18 cellular contexts compared by ENCODE assay signal in genomic region chr17:44380767-44381166, GRCh38. TPM values are rescaled to one million over a fixed set of nuclear protein-coding genes. Genes with fewer than 3 reads are reported as not detected.
DNase-seq lines count a peak whose midpoint lies in the region; ATAC-seq, FAIRE-seq and TF ChIP-seq lines count a peak whose summit lies in the region.
"Had no signal": no experiment of that assay in that cellular context is flagged by ENCODE, and none has a peak within 500 bp of the region (broad histone marks: within the 10 kb centered on the region; RNA-seq: fewer than 3 reads in every experiment).

No MANE protein-coding gene starts in this region.

- no peak overlapping the region for H3K27ac Mint-ChIP-seq in endodermal cell
- H3K27ac Mint-ChIP-seq: CD4-positive, alpha-beta memory T cell; GM23338 had no signal

- peak; percentile 4 for FAIRE-seq in HTR-8/SVneo (lab: Jason Lieb, UNC)
- FAIRE-seq: GM12891, H54 had no signal

- no peak overlapping the region for H3K9ac ChIP-seq in endodermal cell (ENCODE audit: extremely low read depth, low read length, poor library complexity, severe bottlenecking)

- H3K4me1 Mint-ChIP-seq in endodermal cell: peaks cover 15% of the 10 kb centered on the region

- ATAC-seq in upper lobe of right lung: no peak
- ATAC-seq: GM23338, HCT116 had no signal

- H3K27me3 ChIP-seq in endodermal cell (ENCODE audit: control insufficient read depth, insufficient read depth, low read length, poor library complexity, severe bottlenecking) (peaks cover 19% of the 10 kb centered on the region), upper lobe of right lung (no peaks in the 10 kb centered on the region)

- H3K9me3 ChIP-seq in endodermal cell (ENCODE audit: control insufficient read depth, low read length) (no peaks in the 10 kb centered on the region), upper lobe of right lung (no peaks in the 10 kb centered on the region)

- H3K27ac ChIP-seq in endodermal cell (ENCODE audit: low read depth, low read length) (no peak overlapping the region), upper lobe of right lung (no peak overlapping the region)

- TF ChIP-seq CTCF in GM20000 (IDR thresholded peaks at IDR 0.05; ENCODE audit: extremely low read depth, missing control alignments): no peak
- no peak for TF ChIP-seq CTCF in endodermal cell (conservative IDR thresholded peaks at IDR 0.05)
- no peak for TF ChIP-seq CTCF in upper lobe of right lung (IDR thresholded peaks at IDR 0.05)

- peaks cover 46% of the 10 kb centered on the region for H3K27me3 Mint-ChIP-seq in endodermal cell (ENCODE audit: insufficient read depth)

- no peaks in the 10 kb centered on the region for H3K36me3 ChIP-seq in endodermal cell (ENCODE audit: control insufficient read depth, insufficient read depth, low read length)
- H3K36me3 ChIP-seq in upper lobe of right lung: no peaks in the 10 kb centered on the region

- H3K36me3 Mint-ChIP-seq in endodermal cell (ENCODE audit: low read depth): no peaks in the 10 kb centered on the region
- H3K36me3 Mint-ChIP-seq: CD4-positive, alpha-beta memory T cell had no signal

- 83 to 93% methylated on average over 1 to 9 of the region's 9 CpGs for WGBS in endodermal cell (ENCODE audit: insufficient coverage in 1 of 2, insufficient read length in 1 of 2), 2 experiments

- no peak overlapping the region for H3K4me3 Mint-ChIP-seq in endodermal cell
- H3K4me3 Mint-ChIP-seq: CD4-positive, alpha-beta memory T cell; GM23338 had no signal

- intact Hi-C loops in upper lobe of right lung (cut with DNase I): no loop called here

- no peaks in the 10 kb centered on the region for H3K9me3 Mint-ChIP-seq in endodermal cell
- H3K9me3 Mint-ChIP-seq: GM23338 had no signal

- H3K4me3 ChIP-seq in endodermal cell (ENCODE audit: low read length) (no peak overlapping the region), upper lobe of right lung (no peak overlapping the region)
- H3K4me3 ChIP-seq: GM23338 had no signal

- DNase-seq in GM20000 (ENCODE audit: low spot score) (peak; percentile 15), HTR-8/SVneo (ENCODE audit: insufficient read length, low spot score) (no peak), endodermal cell (peak; percentile 64), upper lobe of right lung (peak; percentile 46), hepatic stellate cell (ENCODE audit: low spot score) (no peak), dermis blood vessel endothelial cell (no peak)
- DNase-seq in stimulated activated CD4-positive, alpha-beta T cell treated with anti-CD3 and anti-CD28 coated beads, Interleukin-1b, Interleukin-23, amount 100 ng/mL, for 48 hours: no peak
- DNase-seq: C1 segment of cervical spinal cord; Calu3; CD4-positive, alpha-beta memory T cell; COR-L47; DMS53; DMS79 treated with DMSO at 0.1 percent for 48 hours; GF-D8 had no signal

- peaks cover 3% of the 10 kb centered on the region for H3K4me1 ChIP-seq in endodermal cell (ENCODE audit: control insufficient read depth, insufficient read depth, low read length)
- peaks cover 4% of the 10 kb centered on the region for H3K4me1 ChIP-seq in upper lobe of right lung

RNA-seq across cellular contexts. Expression of gene ITGA2B, which starts 8.7 kb away (rescaled TPM):
- 1 to 10 TPM; 5.2 to 8.5 TPM for total RNA-seq in endodermal cell
- polyA plus RNA-seq in endodermal cell (2013, experiment 1 of 2): 12.8 TPM
- 10.6 TPM for polyA plus RNA-seq in endodermal cell (2013, experiment 2 of 2)
- 4.6 TPM for total RNA-seq in upper lobe of right lung
- 0.19 and 1.0 TPM in 2 replicates for total RNA-seq in dermis blood vessel endothelial cell
- polyA plus RNA-seq: CD4-positive, alpha-beta memory T cell had no signal

RNA-seq across cellular contexts. Expression of gene FAM171A2, which starts 17.1 kb away (rescaled TPM):
- total RNA-seq in endodermal cell (10 to 100 TPM; 45.7 to 51.9 TPM), upper lobe of right lung (1.8 TPM), dermis blood vessel endothelial cell (7.0 and 9.7 TPM in 2 replicates)
- 48.1 TPM for polyA plus RNA-seq in endodermal cell (2013, experiment 1 of 2)
- polyA plus RNA-seq in endodermal cell (2013, experiment 2 of 2): 43.2 TPM

RNA-seq across cellular contexts. Expression of gene GRN, which starts 35.7 kb away (rescaled TPM):
- total RNA-seq in endodermal cell (100 to 1,000 TPM; 178 to 205 TPM), upper lobe of right lung (722 TPM), dermis blood vessel endothelial cell (543 and 963 TPM in 2 replicates)
- 96.8 TPM for polyA plus RNA-seq in endodermal cell (2013, experiment 1 of 2)
- 86.7 TPM for polyA plus RNA-seq in endodermal cell (2013, experiment 2 of 2)

RNA-seq across cellular contexts. Expression of gene SLC25A39, which starts 56.1 kb away (rescaled TPM):
- total RNA-seq in endodermal cell (100 to 1,000 TPM; 191 to 201 TPM), upper lobe of right lung (76.8 TPM), dermis blood vessel endothelial cell (88.8 and 120 TPM in 2 replicates)
- polyA plus RNA-seq in endodermal cell (2013, experiment 1 of 2): 87.4 TPM
- 82.3 TPM for polyA plus RNA-seq in endodermal cell (2013, experiment 2 of 2)

Comparison
In these comparisons a context has a peak if more than half of its experiments do, and no peak if none do; other contexts are left out.
1. DNase-seq: peak in GM20000 (single experiment), endodermal cell (single experiment) and upper lobe of right lung (single experiment); none in HTR-8/SVneo (single experiment), stimulated activated CD4-positive, alpha-beta T cell treated with anti-CD3 and anti-CD28 coated beads, Interleukin-1b, Interleukin-23, amount 100 ng/mL, for 48 hours (single experiment), hepatic stellate cell (single experiment) and dermis blood vessel endothelial cell (single experiment).